Comparison of ENCODE assay signal across 19 cellular contexts in genomic region chrX:38151426-38151825, GRCh38.
DNase-seq lines count a peak whose midpoint lies in the region; FAIRE-seq lines count a peak whose summit lies in the region.
"Had no signal": no experiment of that assay in that cellular context is flagged by ENCODE, and none has a peak within 500 bp of the region (broad histone marks: within the 10 kb centered on the region; RNA-seq: fewer than 3 reads in every experiment).

No MANE protein-coding gene starts in this region.

- peak; percentile 80 for FAIRE-seq in RCC 7860 (lab: Jason Lieb, UNC)
- FAIRE-seq: bronchial epithelial cell, islet of Langerhans had no signal

- peak; percentile 29 for DNase-seq in Daoy (ENCODE audit: low read depth)
- peak; percentile 54 for DNase-seq in RCC 7860 (ENCODE audit: low spot score)
- DNase-seq in fibroblast of peridontal ligament (ENCODE audit: extremely low read depth) = peak; percentile 69
- DNase-seq in renal cortical epithelial cell (ENCODE audit: low read depth) = peak; percentile 66
- no peak for DNase-seq in inferior parietal cortex (ENCODE audit: extremely low spot score)
- DNase-seq in NCI-H510A treated with DMSO at 0.1 percent for 48 hours (lab: John Stamatoyannopoulos, UW) = no peak
- no peak for DNase-seq in NCI-H345 treated with DMSO at 0.1 percent for 48 hours (lab: John Stamatoyannopoulos, UW; ENCODE audit: unreplicated experiment)
- no peak for DNase-seq in activated CD4-positive, alpha-beta T cell treated with anti-CD3 and anti-CD28 coated beads, Interleukin-2, amount 50 U/mL, for 48 hours
- DNase-seq: activated CD4-positive, alpha-beta T cell treated with anti-CD3 and anti-CD28 coated beads, Interleukin-2, amount 50 U/mL, for 1 hour; CD4-positive, alpha-beta T cell; DMS 273 treated with DMSO at 0.1 percent for 48 hours; GDM1; lower lobe of right lung; MG63; stimulated activated CD4-positive, alpha-beta T cell treated with anti-CD3 and anti-CD28 coated beads, Interleukin-15, amount 100 ng/mL, for 24 hours; stimulated activated CD8-positive, alpha-beta memory T cell treated with anti-CD3 and anti-CD28 coated beads, Interleukin-4, amount 100 ng/mL, for 48 hours; upper lobe of right lung had no signal

Comparison
In these comparisons a context has a peak if more than half of its experiments do, and no peak if none do; other contexts are left out.
1. DNase-seq: peak in Daoy (single experiment), RCC 7860 (single experiment), fibroblast of peridontal ligament (single experiment) and renal cortical epithelial cell (single experiment); none in inferior parietal cortex (single experiment), NCI-H510A treated with DMSO at 0.1 percent for 48 hours (single experiment), NCI-H345 treated with DMSO at 0.1 percent for 48 hours (single experiment) and activated CD4-positive, alpha-beta T cell treated with anti-CD3 and anti-CD28 coated beads, Interleukin-2, amount 50 U/mL, for 48 hours (0 of 2).